In genomic region chr2:127423476-127423840, GRCh38 we compare ENCODE assay signal across 8 cellular contexts. TPM values are rescaled to one million over a fixed set of nuclear protein-coding genes. Genes with fewer than 3 reads are reported as not detected.
DNase-seq lines count a peak whose midpoint lies in the region; ATAC-seq and TF ChIP-seq lines count a peak whose summit lies in the region.

No MANE protein-coding gene starts in this region.

- H3K9ac ChIP-seq in SK-N-SH, result peak overlapping the region; percentile 18; the same call in 1 of the 2 replicates

- H3K9me3 ChIP-seq in SK-N-SH (no peaks in the 10 kb centered on the region), left ventricle myocardium inferior (replicated peaks) (no peaks in the 10 kb centered on the region)

- peak overlapping the region; percentile 52 to 65 for H3K4me3 ChIP-seq in SK-N-SH (ENCODE audit: low read depth in 2 of 2, low read length in 1 of 2)
- peak overlapping the region; percentile 50 for H3K4me3 ChIP-seq in left ventricle myocardium inferior

- H2AFZ ChIP-seq in SK-N-SH (ENCODE audit: low read depth), result peak overlapping the region; percentile 93

- H3K36me3 ChIP-seq in SK-N-SH (replicated peaks in 1 of 2; ENCODE audit: control insufficient read depth in 1 of 2, insufficient read depth in 2 of 2, low read length in 1 of 2) (no peaks in the 10 kb centered on the region), left ventricle myocardium inferior (no peaks in the 10 kb centered on the region)

- WGBS in SK-N-SH (ENCODE audit: low lambda C conversion rate), result 5% methylated on average over 9 of the region's 30 CpGs

- H3K27me3 Mint-ChIP-seq in activated T-cell treated with anti-CD3 and anti-CD28 coated beads, Interleukin-2, amount 50 U/mL, for 72 hours (ENCODE audit: low read depth), result peaks cover 49% of the 10 kb centered on the region

- no peak for TF ChIP-seq EP300 in SK-N-SH (IDR thresholded peaks at IDR 0.05; ENCODE audit: borderline replicate concordance in 1 of 2, low read depth in 1 of 2, low read length in 1 of 2)

- peaks cover 0 to 1% of the 10 kb centered on the region in 2 donors for H3K36me3 Mint-ChIP-seq in activated T-cell treated with anti-CD3 and anti-CD28 coated beads, Interleukin-2, amount 50 U/mL, for 72 hours (ENCODE audit: insufficient read depth in 2 of 2)

- CTCF ChIA-PET in SK-N-SH (lab: Yijun Ruan, JAX), result interaction anchor here (0.6 to 2.4 kb wide), 4 partner anchors 8 to 96 kb away, joined by 3 to 20 read pairs (median 4); no protein-coding TSS in a partner anchor

- H3K9me3 Mint-ChIP-seq in activated T-cell treated with anti-CD3 and anti-CD28 coated beads, Interleukin-2, amount 50 U/mL, for 72 hours, result no peaks in the 10 kb centered on the region

- POLR2A ChIA-PET in SK-N-SH (lab: Yijun Ruan, JAX), result no interaction called here

- intact Hi-C loops in left ventricle myocardium inferior (cut with micrococcal nuclease), result no loop called here

- no peak for TF ChIP-seq RAD21 in SK-N-SH (IDR thresholded peaks at IDR 0.05; ENCODE audit: low read length)

- ATAC-seq in activated T-cell treated with anti-CD3 and anti-CD28 coated beads, Interleukin-2, amount 50 U/mL, for 72 hours (replicated peaks in 1 of 2), result peak; percentile 54 to 56
- peak; percentile 35 for ATAC-seq in stimulated activated naive CD8-positive, alpha-beta T cell treated with anti-CD3 and anti-CD28 coated beads, Interleukin-15, Interleukin-2, amounts not matched to agents 100 U/mL and 50 U/mL, for 24 hours

- peak overlapping the region; percentile 11 to 25 for H3K4me3 Mint-ChIP-seq in activated T-cell treated with anti-CD3 and anti-CD28 coated beads, Interleukin-2, amount 50 U/mL, for 72 hours

- no peaks in the 10 kb centered on the region for H3K9me2 ChIP-seq in SK-N-SH

- H3K4me2 ChIP-seq in SK-N-SH, result peak overlapping the region; percentile 84

- no peak for DNase-seq in activated T-cell treated with anti-CD3 and anti-CD28 coated beads, Interleukin-2, amount 50 U/mL, for 72 hours
- DNase-seq in activated T-cell treated with anti-CD3 and anti-CD28 coated beads for 4 hours, result no peak
- peak; percentile 60 for DNase-seq in SK-N-SH
- no peak for DNase-seq in left ventricle myocardium inferior
- DNase-seq in stimulated activated naive CD8-positive, alpha-beta T cell treated with anti-CD3 and anti-CD28 coated beads, Interleukin-15, Interleukin-2, amounts not matched to agents 100 U/mL and 50 U/mL, for 24 hours, result no peak
- DNase-seq in islet precursor cell, result no peak
- no peak for DNase-seq in T-helper 1 cell
- DNase-seq in T1000 (lab: John Stamatoyannopoulos, UW), result no peak

- no peaks in the 10 kb centered on the region for H3K79me2 ChIP-seq in SK-N-SH (ENCODE audit: insufficient read depth)

- H4K20me1 ChIP-seq in SK-N-SH (ENCODE audit: insufficient read depth), result no peaks in the 10 kb centered on the region

- TF ChIP-seq CTCF in SK-N-SH (IDR thresholded peaks at IDR 0.05), result no peak
- TF ChIP-seq CTCF in left ventricle myocardium inferior (IDR thresholded peaks at IDR 0.05; ENCODE audit: borderline replicate concordance), result no peak

- H3K4me1 Mint-ChIP-seq in activated T-cell treated with anti-CD3 and anti-CD28 coated beads, Interleukin-2, amount 50 U/mL, for 72 hours (ENCODE audit: low read depth), result peaks cover 6% of the 10 kb centered on the region

- H3K4me1 ChIP-seq in SK-N-SH (ENCODE audit: control insufficient read depth in 1 of 2, insufficient read depth in 2 of 2, low read depth in 1 of 2, low read length in 1 of 2), result peaks cover 0 to 6% of the 10 kb centered on the region in 2 experiments; a peak in 1 of 4 replicates
- H3K4me1 ChIP-seq in left ventricle myocardium inferior, result peaks cover 15% of the 10 kb centered on the region

- H3K27ac ChIP-seq in SK-N-SH (ENCODE audit: low read depth in 2 of 2, low read length in 1 of 2) (no peak overlapping the region), left ventricle myocardium inferior (replicated peaks) (no peak overlapping the region)

- H3F3A ChIP-seq in SK-N-SH (replicated peaks; ENCODE audit: insufficient read depth), result peaks cover 6% of the 10 kb centered on the region

- H3K27me3 ChIP-seq in SK-N-SH (ENCODE audit: insufficient read depth), result no peaks in the 10 kb centered on the region
- H3K27me3 ChIP-seq in left ventricle myocardium inferior (ENCODE audit: low read depth), result peaks cover 79% of the 10 kb centered on the region

- no peak overlapping the region for H3K27ac Mint-ChIP-seq in activated T-cell treated with anti-CD3 and anti-CD28 coated beads, Interleukin-2, amount 50 U/mL, for 72 hours

TF ChIP-seq in SK-N-SH, 30 proteins besides CTCF, POLR2A, EP300 and RAD21:
- TF ChIP-seq YY1 (IDR thresholded peaks at IDR 0.05; ENCODE audit: low read depth) (no peak), MAX (IDR thresholded peaks at IDR 0.05; ENCODE audit: low read depth) (0 out of 2 replicates have a peak, but pooled peaks have one; percentile 46)

RNA-seq across cellular contexts. Expression of gene PROC, which starts 5.2 kb away (rescaled TPM):
- under 1 TPM in 1 of 2 donors, not detected in 1; 0.42 TPM for total RNA-seq in activated T-cell treated with anti-CD3 and anti-CD28 coated beads, Interleukin-2, amount 50 U/mL, for 72 hours
- polyA plus RNA-seq in SK-N-SH (2012; rRNA removed), result 0.06 and 0.10 TPM in 2 replicates
- polyA plus RNA-seq in SK-N-SH (2012; cell fraction: cytosol; rRNA removed), result 0.06 and 0.22 TPM in 2 replicates
- polyA plus RNA-seq in SK-N-SH (2012; cell fraction: nucleus; rRNA removed), result 0.31 and 0.33 TPM in 2 replicates
- not detected for total RNA-seq in left ventricle myocardium inferior

RNA-seq across cellular contexts. Expression of gene MAP3K2, which starts 35.7 kb away (rescaled TPM):
- 10 to 100 TPM; 48.9 to 49.1 TPM for total RNA-seq in activated T-cell treated with anti-CD3 and anti-CD28 coated beads, Interleukin-2, amount 50 U/mL, for 72 hours
- polyA plus RNA-seq in SK-N-SH (2012; rRNA removed), result 2.7 and 4.0 TPM in 2 replicates
- 4.4 and 4.8 TPM in 2 replicates for polyA plus RNA-seq in SK-N-SH (2012; cell fraction: cytosol; rRNA removed)
- polyA plus RNA-seq in SK-N-SH (2012; cell fraction: nucleus; rRNA removed), result 3.7 and 5.4 TPM in 2 replicates
- total RNA-seq in left ventricle myocardium inferior, result 22.2 TPM
